Comparison of ENCODE assay signal across 1 cellular context in the genomic region with DNA sequence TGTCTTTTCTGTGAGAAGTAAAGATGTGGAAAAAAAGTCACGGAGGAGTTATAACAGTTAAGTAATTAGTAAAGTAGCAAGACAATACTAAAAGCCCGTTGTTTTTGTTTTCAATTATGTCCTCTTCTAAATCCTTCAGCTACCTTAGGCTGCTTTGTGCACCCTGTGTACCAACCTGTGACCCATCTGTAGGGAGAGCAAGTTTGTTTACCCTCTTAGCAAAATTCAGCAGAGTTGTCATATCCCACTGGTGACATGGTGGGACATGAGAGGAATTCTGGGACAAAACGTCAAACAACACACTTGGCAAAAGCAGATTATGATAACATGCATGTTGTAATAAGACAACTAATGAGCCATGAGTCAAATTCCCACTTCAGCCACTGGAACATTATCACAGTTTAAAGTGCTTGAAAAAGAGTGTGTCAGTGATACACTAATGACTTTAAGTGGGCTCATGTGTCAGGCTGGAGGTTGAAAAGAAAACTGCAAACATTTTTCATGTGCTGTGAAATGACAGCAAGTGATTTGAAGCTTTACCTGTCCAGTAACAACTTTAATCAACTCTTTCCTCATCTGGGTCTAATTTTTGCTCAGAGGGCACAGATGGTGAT.
TF ChIP-seq lines count a peak whose summit lies in the region.

No MANE protein-coding gene starts in this region.

TF ChIP-seq in SK-N-SH, 30 proteins besides CTCF, POLR2A, EP300 and RAD21 (continued from another document):
- TF ChIP-seq REST (IDR thresholded peaks at IDR 0.05; ENCODE audit: low read depth, low read length) = no peak
- no peak for TF ChIP-seq NRF1 (IDR thresholded peaks at IDR 0.05; ENCODE audit: low read depth, low read length)
- no peak for TF ChIP-seq NFIC (IDR thresholded peaks at IDR 0.05; ENCODE audit: borderline replicate concordance)
- no peak for TF ChIP-seq POLR2AphosphoS5 (IDR thresholded peaks at IDR 0.05; ENCODE audit: low read depth, low read length)
- no peak for TF ChIP-seq TAF1 (IDR thresholded peaks at IDR 0.05; ENCODE audit: borderline replicate concordance, low read depth, low read length)
- no peak for TF ChIP-seq JUND (IDR thresholded peaks at IDR 0.05)
- TF ChIP-seq CHD2 (IDR thresholded peaks at IDR 0.05; ENCODE audit: low read length, partially characterized antibody) = no peak
- no peak for TF ChIP-seq RXRA (IDR thresholded peaks at IDR 0.05; ENCODE audit: borderline replicate concordance, low read depth)
- TF ChIP-seq GATA2 (CRISPR knock-in tag; IDR thresholded peaks at IDR 0.05) = no peak
- TF ChIP-seq SIN3A (IDR thresholded peaks at IDR 0.05; ENCODE audit: borderline replicate concordance, low read depth, low read length) = no peak
- no peak for TF ChIP-seq IRF3 (IDR thresholded peaks at IDR 0.05; ENCODE audit: low read depth, low read length)
- TF ChIP-seq USF2 (IDR thresholded peaks at IDR 0.05; ENCODE audit: borderline replicate concordance, low read depth, low read length) = no peak
- no peak for TF ChIP-seq EZH2phosphoT487 (IDR thresholded peaks at IDR 0.05; ENCODE audit: borderline replicate concordance, low read depth)
- TF ChIP-seq USF1 (IDR thresholded peaks at IDR 0.05; ENCODE audit: borderline replicate concordance, low read depth) = no peak
- TF ChIP-seq FOXJ3 (CRISPR knock-in tag; IDR thresholded peaks at IDR 0.05) = no peak
- TF ChIP-seq RFX5 (IDR thresholded peaks at IDR 0.05; ENCODE audit: low read length) = no peak
- TF ChIP-seq RCOR1 (IDR thresholded peaks at IDR 0.05; ENCODE audit: low read length) = no peak
